ENCODE assay signal across 8 cellular contexts in the genomic region with DNA sequence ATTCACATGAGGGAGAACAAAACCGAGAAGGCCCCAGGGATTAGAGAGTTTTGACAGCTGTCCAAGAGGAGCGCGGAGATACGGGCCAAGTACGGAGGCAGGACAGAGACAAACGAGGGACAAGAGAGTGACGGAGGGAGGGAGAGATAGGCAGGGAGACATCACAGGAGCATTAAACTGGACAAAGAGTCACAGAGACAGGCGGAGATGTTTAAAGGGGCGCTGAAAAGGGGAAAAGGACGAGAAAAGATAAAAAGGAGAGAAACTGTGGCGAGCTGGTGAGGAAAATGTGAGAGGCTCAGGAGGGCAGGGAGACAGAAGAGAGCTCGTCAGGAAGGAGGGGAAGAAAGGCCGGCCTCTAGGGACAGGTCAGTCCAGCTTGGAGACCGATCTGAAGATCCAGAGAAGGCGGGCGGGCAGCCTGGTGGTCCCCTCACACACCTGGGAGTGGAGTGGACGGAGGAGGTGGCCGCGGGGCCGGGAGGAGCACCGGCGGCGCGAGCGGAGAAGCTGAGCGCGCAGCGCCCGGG. TPM values are rescaled to one million over a fixed set of nuclear protein-coding genes. Genes with fewer than 3 reads are reported as not detected.
DNase-seq lines count a peak whose midpoint lies in the region; ATAC-seq and TF ChIP-seq lines count a peak whose summit lies in the region.

No MANE protein-coding gene starts in this region.

- WGBS in heart right ventricle, 2 donors = 2 to 4% methylated on average over 29 of the region's 29 CpGs

- POLR2A ChIA-PET in Caco-2 (lab: Charles Lee) = interaction anchor here (0.6 kb wide), 1 partner anchor 426 kb away, joined by 3 read pairs; no protein-coding TSS in a partner anchor

- DNase-seq in Caco-2 = peak in 1 of 2 experiments; percentile 45
- DNase-seq in MG63 = no peak
- no peak for DNase-seq in activated T-helper 2 cell treated with anti-CD3 and anti-CD28 coated beads, Interferon-gamma antibody, Interleukin-2, Interleukin-4, amounts not matched to agents 10 μg/mL and 5 μg/mL and 100 μg/mL, durations not matched to agents 14 hours and 24 hours and 36 hours (ENCODE audit: low spot score)
- DNase-seq in heart right ventricle = peak; percentile 48 to 84
- peak; percentile 70 for DNase-seq in pons (ENCODE audit: low spot score)
- DNase-seq in effector memory CD4-positive, alpha-beta T cell = no peak
- DNase-seq in mucosa of gallbladder (ENCODE audit: low spot score) = no peak

- peaks cover 2% of the 10 kb centered on the region; the same call in 1 of the 2 replicates for H3K27me3 ChIP-seq in Caco-2 (replicated peaks; ENCODE audit: control insufficient read depth, insufficient read depth, low read length)
- peaks cover 80% of the 10 kb centered on the region for H3K27me3 ChIP-seq in MG63
- peaks cover 0 to 89% (median 0%) of the 10 kb centered on the region in 7 donors for H3K27me3 ChIP-seq in heart right ventricle
- peaks cover 22% of the 10 kb centered on the region for H3K27me3 ChIP-seq in effector memory CD4-positive, alpha-beta T cell (replicated peaks; ENCODE audit: control insufficient read depth, insufficient read depth, low read length, poor library complexity, severe bottlenecking)

- H3K9me3 Mint-ChIP-seq in Caco-2 (ENCODE audit: unreplicated experiment) = no peaks in the 10 kb centered on the region
- no peaks in the 10 kb centered on the region for H3K9me3 Mint-ChIP-seq in activated T-helper 2 cell treated with anti-CD3 and anti-CD28 coated beads, Interferon-gamma antibody, Interleukin-2, Interleukin-4, amounts not matched to agents 10 μg/mL and 5 μg/mL and 100 μg/mL, durations not matched to agents 14 hours and 24 hours and 36 hours

- no peaks in the 10 kb centered on the region for H3K36me3 ChIP-seq in Caco-2 (ENCODE audit: control insufficient read depth, insufficient read depth, low read length)
- H3K36me3 ChIP-seq in MG63 = no peaks in the 10 kb centered on the region
- H3K36me3 ChIP-seq in heart right ventricle = no peaks in the 10 kb centered on the region
- no peaks in the 10 kb centered on the region for H3K36me3 ChIP-seq in effector memory CD4-positive, alpha-beta T cell (ENCODE audit: control insufficient read depth, insufficient read depth, low read length)

- ATAC-seq in heart right ventricle = peak; percentile 48 to 84 (median 72)
- no peak for ATAC-seq in HG02610 (IDR thresholded peaks at IDR 0.05; ENCODE audit: unreplicated experiment)

- peak overlapping the region; percentile 80 for H3K4me3 Mint-ChIP-seq in Caco-2 (ENCODE audit: unreplicated experiment)
- H3K4me3 Mint-ChIP-seq in activated T-helper 2 cell treated with anti-CD3 and anti-CD28 coated beads, Interferon-gamma antibody, Interleukin-2, Interleukin-4, amounts not matched to agents 10 μg/mL and 5 μg/mL and 100 μg/mL, durations not matched to agents 14 hours and 24 hours and 36 hours (ENCODE audit: low read depth) = peak overlapping the region; percentile 75

- H3K9me3 ChIP-seq in Caco-2 (no peaks in the 10 kb centered on the region), MG63 (peaks cover 2% of the 10 kb centered on the region; the same call in 1 of the 2 replicates), heart right ventricle (no peaks in the 10 kb centered on the region)
- no peaks in the 10 kb centered on the region for H3K9me3 ChIP-seq in effector memory CD4-positive, alpha-beta T cell (ENCODE audit: control insufficient read depth, low read length)

- H3K27ac Mint-ChIP-seq in Caco-2 (ENCODE audit: unreplicated experiment) = peak overlapping the region; percentile 0
- H3K27ac Mint-ChIP-seq in activated T-helper 2 cell treated with anti-CD3 and anti-CD28 coated beads, Interferon-gamma antibody, Interleukin-2, Interleukin-4, amounts not matched to agents 10 μg/mL and 5 μg/mL and 100 μg/mL, durations not matched to agents 14 hours and 24 hours and 36 hours = no peak overlapping the region

- H3K4me1 ChIP-seq in Caco-2 = peaks cover 6% of the 10 kb centered on the region
- H3K4me1 ChIP-seq in heart right ventricle = peaks cover 0 to 27% (median 18%) of the 10 kb centered on the region in 9 donors
- H3K4me1 ChIP-seq in effector memory CD4-positive, alpha-beta T cell (ENCODE audit: control insufficient read depth, insufficient read depth, low read length, poor library complexity, severe bottlenecking) = peaks cover 13% of the 10 kb centered on the region

- intact Hi-C loops in Caco-2 (cut with micrococcal nuclease; ENCODE audit: unreplicated experiment) (loop anchor here (5.0 to 10.0 kb wide), 3 partner anchors 212 to 435 kb away; no protein-coding TSS in a partner anchor), heart right ventricle (cut with DNase I) (loop anchor here in 8 of 10 donors (5.0 kb wide), 4 partner anchors 45 to 250 kb away; no protein-coding TSS in a partner anchor)
- intact Hi-C loops in activated T-helper 2 cell treated with anti-CD3 and anti-CD28 coated beads, Interferon-gamma antibody, Interleukin-2, Interleukin-4, amounts not matched to agents 10 μg/mL and 5 μg/mL and 100 μg/mL, durations not matched to agents 14 hours and 24 hours and 36 hours (cut with micrococcal nuclease) = no loop called here

- peaks cover 31% of the 10 kb centered on the region for H3K27me3 Mint-ChIP-seq in Caco-2 (ENCODE audit: insufficient read depth, unreplicated experiment)
- peaks cover 29% of the 10 kb centered on the region for H3K27me3 Mint-ChIP-seq in activated T-helper 2 cell treated with anti-CD3 and anti-CD28 coated beads, Interferon-gamma antibody, Interleukin-2, Interleukin-4, amounts not matched to agents 10 μg/mL and 5 μg/mL and 100 μg/mL, durations not matched to agents 14 hours and 24 hours and 36 hours (ENCODE audit: low read depth)

- CTCF ChIA-PET in Caco-2 (lab: Charles Lee) = interaction anchor here (0.5 to 1.9 kb wide), 24 partner anchors 11 to 846 kb away, joined by 3 to 10 read pairs (median 4); a partner anchor contains a TSS

- no TSS peak for BruUV-seq in Caco-2 (replicated peaks; lab: Mats Ljungman, UMichigan)

- TF ChIP-seq CTCF in Caco-2 (IDR thresholded peaks at IDR 0.05; ENCODE audit: insufficient read depth in 1 of 2, low read depth in 1 of 2, low read length in 1 of 2, severe bottlenecking in 1 of 2, unreplicated experiment in 1 of 2) (no peak), heart right ventricle (IDR thresholded peaks at IDR 0.05) (no peak)

- H3K4me1 Mint-ChIP-seq in Caco-2 (ENCODE audit: low read depth, unreplicated experiment) = peaks cover 7% of the 10 kb centered on the region
- peaks cover 7% of the 10 kb centered on the region for H3K4me1 Mint-ChIP-seq in activated T-helper 2 cell treated with anti-CD3 and anti-CD28 coated beads, Interferon-gamma antibody, Interleukin-2, Interleukin-4, amounts not matched to agents 10 μg/mL and 5 μg/mL and 100 μg/mL, durations not matched to agents 14 hours and 24 hours and 36 hours (ENCODE audit: low read depth)

- peak overlapping the region; percentile 87 to 97 (median 92) for H3K27ac ChIP-seq in heart right ventricle
- H3K27ac ChIP-seq in effector memory CD4-positive, alpha-beta T cell (ENCODE audit: insufficient read depth, low read length, poor library complexity, severe bottlenecking) = no peak overlapping the region

- H3K4me3 ChIP-seq in Caco-2 (ENCODE audit: low read depth, low read length) = peak overlapping the region; percentile 57
- H3K4me3 ChIP-seq in MG63 = peak overlapping the region; percentile 44
- peak overlapping the region; percentile 69 to 96 (median 92) for H3K4me3 ChIP-seq in heart right ventricle
- no peak overlapping the region for H3K4me3 ChIP-seq in effector memory CD4-positive, alpha-beta T cell (ENCODE audit: insufficient read depth, low read depth, low read length, poor library complexity, severe bottlenecking)

- no peaks in the 10 kb centered on the region for H3K36me3 Mint-ChIP-seq in Caco-2 (ENCODE audit: insufficient read depth, unreplicated experiment)
- no peaks in the 10 kb centered on the region for H3K36me3 Mint-ChIP-seq in activated T-helper 2 cell treated with anti-CD3 and anti-CD28 coated beads, Interferon-gamma antibody, Interleukin-2, Interleukin-4, amounts not matched to agents 10 μg/mL and 5 μg/mL and 100 μg/mL, durations not matched to agents 14 hours and 24 hours and 36 hours (ENCODE audit: low read depth)

RNA-seq across cellular contexts. Expression of a gene that starts 0.8 kb away (rescaled TPM):
- total RNA-seq in Caco-2 (2022) = 82.8 and 88.7 TPM in 2 replicates
- 1.4 and 2.3 TPM in 2 replicates for total RNA-seq in MG63 (2014; rRNA removed; shearing (Covaris generic); ENCODE audit: low replicate concordance)
- total RNA-seq in activated T-helper 2 cell treated with anti-CD3 and anti-CD28 coated beads, Interferon-gamma antibody, Interleukin-2, Interleukin-4, amounts not matched to agents 10 μg/mL and 5 μg/mL and 100 μg/mL, durations not matched to agents 14 hours and 24 hours and 36 hours = 0.55 and 0.66 TPM in 2 replicates
- total RNA-seq in heart right ventricle = 100 to 1,000 TPM in 3 of 10 donors, 10 to 100 TPM in 7; 58.4 to 116 (median 87.9) TPM
- 10 to 100 TPM; 12.9 to 25.2 TPM for polyA plus RNA-seq in heart right ventricle
- total RNA-seq in mucosa of gallbladder = 69.0 TPM

RNA-seq across cellular contexts. Expression of a gene that starts 40.5 kb away (rescaled TPM):
- total RNA-seq in Caco-2 (2022) (not detected in 2 replicates), heart right ventricle (1 to 10 TPM in 2 of 10 donors, under 1 TPM in 4, not detected in 4; 0.28 to 2.0 (median 0.46) TPM), mucosa of gallbladder (not detected)
- not detected in 2 replicates for total RNA-seq in MG63 (2014; rRNA removed; shearing (Covaris generic); ENCODE audit: low replicate concordance)
- total RNA-seq in activated T-helper 2 cell treated with anti-CD3 and anti-CD28 coated beads, Interferon-gamma antibody, Interleukin-2, Interleukin-4, amounts not matched to agents 10 μg/mL and 5 μg/mL and 100 μg/mL, durations not matched to agents 14 hours and 24 hours and 36 hours = not detected in 2 replicates
- polyA plus RNA-seq in heart right ventricle = under 1 TPM in 1 of 2 donors, not detected in 1; 0.38 TPM

Comparison
In these comparisons a context has a peak if more than half of its experiments do, and no peak if none do; other contexts are left out.
1. DNase-seq: peak in heart right ventricle (2 of 2) and pons (single experiment); none in MG63 (single experiment), activated T-helper 2 cell treated with anti-CD3 and anti-CD28 coated beads, Interferon-gamma antibody, Interleukin-2, Interleukin-4, amounts not matched to agents 10 μg/mL and 5 μg/mL and 100 μg/mL, durations not matched to agents 14 hours and 24 hours and 36 hours (single experiment), effector memory CD4-positive, alpha-beta T cell (0 of 3) and mucosa of gallbladder (single experiment).
2. RNA of a gene that starts 0.8 kb away (total RNA-seq): 58.4 to 116 TPM in heart right ventricle, 82.8 to 88.7 TPM in Caco-2 and 69.0 TPM in mucosa of gallbladder (single experiment); 1.4 to 2.3 TPM in MG63 and 0.55 to 0.66 TPM in activated T-helper 2 cell treated with anti-CD3 and anti-CD28 coated beads, Interferon-gamma antibody, Interleukin-2, Interleukin-4, amounts not matched to agents 10 μg/mL and 5 μg/mL and 100 μg/mL, durations not matched to agents 14 hours and 24 hours and 36 hours; every median in the first group is over 10 times any median in the second.